13 cellular contexts compared by ENCODE assay signal in genomic region chr2:60836491-60836890, GRCh38. TPM values are rescaled to one million over a fixed set of nuclear protein-coding genes. Genes with fewer than 3 reads are reported as not detected.
DNase-seq lines count a peak whose midpoint lies in the region; ATAC-seq and TF ChIP-seq lines count a peak whose summit lies in the region.
"Had no signal": no experiment of that assay in that cellular context is flagged by ENCODE, and none has a peak within 500 bp of the region (broad histone marks: within the 10 kb centered on the region; RNA-seq: fewer than 3 reads in every experiment).

No MANE protein-coding gene starts in this region.

- TF ChIP-seq CTCF in KMS-11 (conservative IDR thresholded peaks at IDR 0.05; ENCODE audit: low read depth, low read length) (no peak), OCI-LY3 (IDR thresholded peaks at IDR 0.05; ENCODE audit: low read depth, low read length) (no peak), osteoblast (IDR thresholded peaks at IDR 0.05; ENCODE audit: extremely low read depth, low read depth, low read length) (no peak)

- H3K36me3 Mint-ChIP-seq in activated CD8-positive, alpha-beta T cell treated with anti-CD3 and anti-CD28 coated beads, Interleukin-2, amount 10 ng/mL, durations not matched to agents 7 days and 5 days (ENCODE audit: low read depth), result no peaks in the 10 kb centered on the region

- CTCF ChIA-PET in activated CD8-positive, alpha-beta T cell treated with anti-CD3 and anti-CD28 coated beads, Interleukin-2, amount 10 ng/mL, durations not matched to agents 7 days and 5 days (lab: Charles Lee), result no interaction called here

- H2AFZ ChIP-seq in KMS-11 (ENCODE audit: low read depth), result no peak overlapping the region
- H2AFZ ChIP-seq in OCI-LY3 (ENCODE audit: low read depth, low read length), result no peak overlapping the region
- no peak overlapping the region for H2AFZ ChIP-seq in osteoblast (ENCODE audit: low read length)

- no peak overlapping the region for H3K4me3 Mint-ChIP-seq in activated CD8-positive, alpha-beta T cell treated with anti-CD3 and anti-CD28 coated beads, Interleukin-2, amount 10 ng/mL, durations not matched to agents 7 days and 5 days

- H3K27me3 ChIP-seq in KMS-11 (ENCODE audit: insufficient read depth, low read depth) (no peaks in the 10 kb centered on the region), OCI-LY3 (ENCODE audit: low read depth, low read length) (no peaks in the 10 kb centered on the region), osteoblast (ENCODE audit: insufficient read depth, low read length) (peaks cover 29% of the 10 kb centered on the region)

- no peaks in the 10 kb centered on the region for H3K9me3 Mint-ChIP-seq in activated CD8-positive, alpha-beta T cell treated with anti-CD3 and anti-CD28 coated beads, Interleukin-2, amount 10 ng/mL, durations not matched to agents 7 days and 5 days (ENCODE audit: insufficient read depth)

- no peak overlapping the region for H3K27ac Mint-ChIP-seq in activated CD8-positive, alpha-beta T cell treated with anti-CD3 and anti-CD28 coated beads, Interleukin-2, amount 10 ng/mL, durations not matched to agents 7 days and 5 days

- H3K4me2 ChIP-seq in KMS-11 (peak overlapping the region; percentile 5; the same call in 1 of the 2 replicates), OCI-LY3 (ENCODE audit: low read length) (peak overlapping the region; percentile 29; the same call in 1 of the 2 replicates), osteoblast (ENCODE audit: insufficient read depth, low read length) (no peak overlapping the region)

- peaks cover 12% of the 10 kb centered on the region for H3K4me1 Mint-ChIP-seq in activated CD8-positive, alpha-beta T cell treated with anti-CD3 and anti-CD28 coated beads, Interleukin-2, amount 10 ng/mL, durations not matched to agents 7 days and 5 days (ENCODE audit: low read depth)

- H3K9ac ChIP-seq in KMS-11 (no peak overlapping the region), OCI-LY3 (ENCODE audit: low read length) (no peak overlapping the region)

- H3K36me3 ChIP-seq in KMS-11 (ENCODE audit: insufficient read depth) (no peaks in the 10 kb centered on the region), OCI-LY3 (replicated peaks; ENCODE audit: low read depth, low read length) (no peaks in the 10 kb centered on the region), osteoblast (ENCODE audit: insufficient read depth, low read length) (no peaks in the 10 kb centered on the region)

- H3K27me3 Mint-ChIP-seq in activated CD8-positive, alpha-beta T cell treated with anti-CD3 and anti-CD28 coated beads, Interleukin-2, amount 10 ng/mL, durations not matched to agents 7 days and 5 days (ENCODE audit: low read depth), result peaks cover 3% of the 10 kb centered on the region

- ATAC-seq in activated CD8-positive, alpha-beta T cell treated with anti-CD3 and anti-CD28 coated beads, Interleukin-2, amount 10 ng/mL, durations not matched to agents 7 days and 5 days, result no peak

- no peak overlapping the region for H3K4me3 ChIP-seq in KMS-11 (IDR thresholded peaks at IDR 0.05; ENCODE audit: insufficient read depth, low read depth, low read length)
- no peak overlapping the region for H3K4me3 ChIP-seq in OCI-LY3 (ENCODE audit: low read length)
- no peak overlapping the region for H3K4me3 ChIP-seq in osteoblast (ENCODE audit: insufficient read depth, low read length)

- H3K27ac ChIP-seq in KMS-11, result no peak overlapping the region
- H3K27ac ChIP-seq in OCI-LY3 (ENCODE audit: low read length), result peak overlapping the region; percentile 5; the same call in 1 of the 2 replicates
- no peak overlapping the region for H3K27ac ChIP-seq in osteoblast (ENCODE audit: low read depth, low read length)

- H4K20me1 ChIP-seq in KMS-11 (ENCODE audit: insufficient read depth) (no peaks in the 10 kb centered on the region), OCI-LY3 (ENCODE audit: insufficient read depth, low read length) (no peaks in the 10 kb centered on the region), osteoblast (ENCODE audit: insufficient read depth, low read length) (no peaks in the 10 kb centered on the region)

- POLR2A ChIA-PET in activated CD8-positive, alpha-beta T cell treated with anti-CD3 and anti-CD28 coated beads, Interleukin-2, amount 10 ng/mL, durations not matched to agents 7 days and 5 days (lab: Charles Lee), result interaction anchor here (1.2 kb wide), 1 partner anchor 45 kb away, joined by 3 read pairs; the partner anchor contains the start of gene REL

- H3K4me1 ChIP-seq in KMS-11 (ENCODE audit: low read depth, poor library complexity, severe bottlenecking) (peaks cover 54% of the 10 kb centered on the region), OCI-LY3 (ENCODE audit: low read length) (peaks cover 81% of the 10 kb centered on the region), osteoblast (ENCODE audit: insufficient read depth, low read length) (no peaks in the 10 kb centered on the region)

- peak; percentile 30 for DNase-seq in SKM-1 treated with dmso at 0.1 percent for 144 hours (lab: John Stamatoyannopoulos, UW; ENCODE audit: unreplicated experiment)
- no peak for DNase-seq in SKM-1 (lab: John Stamatoyannopoulos, UW; ENCODE audit: unreplicated experiment)
- peak; percentile 69 for DNase-seq in osteoblast (ENCODE audit: insufficient read length, low spot score, missing footprints)
- DNase-seq in A172 (ENCODE audit: low spot score), result no peak
- no peak for DNase-seq in HCEC 1CT
- DNase-seq in activated CD8-positive, alpha-beta T cell treated with anti-CD3 and anti-CD28 coated beads, Interleukin-2, amount 10 ng/mL, durations not matched to agents 7 days and 5 days, result no peak
- DNase-seq: COR-L47, NCI-H1105 treated with DMSO at 0.1 percent for 48 hours, NCI-H187 treated with DMSO at 0.1 percent for 48 hours, SHP77, T-helper 2 cell had no signal

- H3K79me2 ChIP-seq in KMS-11 (ENCODE audit: insufficient read depth, low read depth) (no peaks in the 10 kb centered on the region), OCI-LY3 (ENCODE audit: low read length) (no peaks in the 10 kb centered on the region), osteoblast (ENCODE audit: insufficient read depth, low read length) (no peaks in the 10 kb centered on the region)

- H3K9me3 ChIP-seq in OCI-LY3 (ENCODE audit: insufficient read depth, low read length) (peaks cover 3% of the 10 kb centered on the region; the same call in 1 of the 2 replicates), osteoblast (ENCODE audit: low read depth, low read length) (no peaks in the 10 kb centered on the region)

RNA-seq across cellular contexts. Expression of gene REL, which starts 44.9 kb away (rescaled TPM):
- total RNA-seq in osteoblast, result 6.2 and 6.8 TPM in 2 replicates
- 4.9 and 8.6 TPM in 2 replicates for total RNA-seq in A172 (2014; rRNA removed; shearing (Covaris generic))
- 10 to 100 TPM; 20.1 to 21.6 TPM for total RNA-seq in activated CD8-positive, alpha-beta T cell treated with anti-CD3 and anti-CD28 coated beads, Interleukin-2, amount 10 ng/mL, durations not matched to agents 7 days and 5 days

Comparison
In these comparisons a context has a peak if more than half of its experiments do, and no peak if none do; other contexts are left out.
1. DNase-seq: peak in SKM-1 treated with dmso at 0.1 percent for 144 hours (single experiment) and osteoblast (single experiment); none in SKM-1 (single experiment), A172 (single experiment), HCEC 1CT (single experiment) and activated CD8-positive, alpha-beta T cell treated with anti-CD3 and anti-CD28 coated beads, Interleukin-2, amount 10 ng/mL, durations not matched to agents 7 days and 5 days (single experiment).